8 cellular contexts compared by ENCODE assay signal in the genomic region with DNA sequence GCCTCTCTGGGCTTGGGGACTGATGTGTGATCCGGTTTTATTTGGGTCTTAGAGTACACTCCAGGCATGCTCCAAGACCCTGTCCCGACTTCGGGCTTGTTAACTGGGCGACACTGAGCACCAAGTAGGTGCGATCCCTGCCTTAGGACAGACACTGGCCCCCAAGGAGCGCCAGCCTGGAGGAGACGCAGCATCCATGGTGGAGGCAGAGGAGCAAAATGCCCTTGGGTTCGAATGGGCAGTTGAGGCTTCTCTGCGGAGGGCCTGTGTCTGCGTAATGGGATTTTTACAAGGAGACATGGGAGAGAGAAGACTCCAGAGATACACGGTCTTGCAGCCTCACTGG. TPM values are rescaled to one million over a fixed set of nuclear protein-coding genes. Genes with fewer than 3 reads are reported as not detected.
DNase-seq lines count a peak whose midpoint lies in the region; TF ChIP-seq lines count a peak whose summit lies in the region.
"Had no signal": no experiment of that assay in that cellular context is flagged by ENCODE, and none has a peak within 500 bp of the region (broad histone marks: within the 10 kb centered on the region; RNA-seq: fewer than 3 reads in every experiment).

No MANE protein-coding gene starts in this region.

- H3K9me3 ChIP-seq in HUES6 (ENCODE audit: control insufficient read depth, insufficient read depth, low read depth, low read length): no peaks in the 10 kb centered on the region
- H3K9me3 ChIP-seq in iPS-20b (ENCODE audit: insufficient read depth, low read depth, low read length): no peaks in the 10 kb centered on the region
- H3K9me3 ChIP-seq in stomach: no peaks in the 10 kb centered on the region

- peaks cover 7% of the 10 kb centered on the region for H3K27me3 Mint-ChIP-seq in activated T-helper 2 cell treated with anti-CD3 and anti-CD28 coated beads, Interferon-gamma antibody, Interleukin-2, Interleukin-4, amounts not matched to agents 10 μg/mL and 5 μg/mL and 100 μg/mL, durations not matched to agents 14 hours and 24 hours and 36 hours (ENCODE audit: low read depth)

- peak overlapping the region; percentile 73 for H3K27ac Mint-ChIP-seq in activated T-helper 2 cell treated with anti-CD3 and anti-CD28 coated beads, Interferon-gamma antibody, Interleukin-2, Interleukin-4, amounts not matched to agents 10 μg/mL and 5 μg/mL and 100 μg/mL, durations not matched to agents 14 hours and 24 hours and 36 hours

- no peak for TF ChIP-seq CTCF in stomach (IDR thresholded peaks at IDR 0.05)

- peak overlapping the region; percentile 93 for H3K27ac ChIP-seq in HUES6 (ENCODE audit: low read depth, low read length)
- H3K27ac ChIP-seq in iPS-20b (ENCODE audit: low read length): peak overlapping the region; percentile 84
- H3K27ac ChIP-seq in stomach: peak overlapping the region in 4 of 5 donors; percentile 97 to 98 (median 98)

- H3K36me3 Mint-ChIP-seq in activated T-helper 2 cell treated with anti-CD3 and anti-CD28 coated beads, Interferon-gamma antibody, Interleukin-2, Interleukin-4, amounts not matched to agents 10 μg/mL and 5 μg/mL and 100 μg/mL, durations not matched to agents 14 hours and 24 hours and 36 hours (ENCODE audit: low read depth): peaks cover 30% of the 10 kb centered on the region

- H3K4me1 ChIP-seq in HUES6 (ENCODE audit: control insufficient read depth, insufficient read depth, low read length): peaks cover 80% of the 10 kb centered on the region
- H3K4me1 ChIP-seq in iPS-20b (ENCODE audit: insufficient read depth, low read length): peaks cover 63% of the 10 kb centered on the region
- H3K4me1 ChIP-seq in stomach: peaks cover 30 to 42% (median 41%) of the 10 kb centered on the region in 4 donors

- no peak for DNase-seq in activated T-helper 2 cell treated with anti-CD3 and anti-CD28 coated beads, Interferon-gamma antibody, Interleukin-2, Interleukin-4, amounts not matched to agents 10 μg/mL and 5 μg/mL and 100 μg/mL, durations not matched to agents 14 hours and 24 hours and 36 hours (ENCODE audit: low spot score)
- DNase-seq in stomach (no peak), RPMI8226 (no peak), COLO829 (ENCODE audit: low spot score) (no peak), AG08396 (ENCODE audit: low spot score) (no peak)

- H3K9ac ChIP-seq in HUES6 (ENCODE audit: low read length) (peak overlapping the region; percentile 43), iPS-20b (ENCODE audit: low read depth, low read length) (peak overlapping the region; percentile 52; the same call in 1 of the 2 replicates)

- no peak for TF ChIP-seq EP300 in stomach (IDR thresholded peaks at IDR 0.05)

- peaks cover 34% of the 10 kb centered on the region for H3K4me1 Mint-ChIP-seq in activated T-helper 2 cell treated with anti-CD3 and anti-CD28 coated beads, Interferon-gamma antibody, Interleukin-2, Interleukin-4, amounts not matched to agents 10 μg/mL and 5 μg/mL and 100 μg/mL, durations not matched to agents 14 hours and 24 hours and 36 hours (ENCODE audit: low read depth)

- 90 to 94% (median 91%) methylated on average over 11 of the region's 11 CpGs for WGBS in stomach, 5 donors

- H3K36me3 ChIP-seq in HUES6 (ENCODE audit: control insufficient read depth, insufficient read depth, low read length): peaks cover 12% of the 10 kb centered on the region
- H3K36me3 ChIP-seq in iPS-20b (ENCODE audit: insufficient read depth, low read depth, low read length): peaks cover 17% of the 10 kb centered on the region
- H3K36me3 ChIP-seq in stomach: peaks cover 0 to 22% (median 19%) of the 10 kb centered on the region in 4 donors

- H3K4me3 Mint-ChIP-seq in activated T-helper 2 cell treated with anti-CD3 and anti-CD28 coated beads, Interferon-gamma antibody, Interleukin-2, Interleukin-4, amounts not matched to agents 10 μg/mL and 5 μg/mL and 100 μg/mL, durations not matched to agents 14 hours and 24 hours and 36 hours (ENCODE audit: low read depth): peak overlapping the region; percentile 74

- H3K4me3 ChIP-seq in HUES6 (ENCODE audit: low read depth, low read length) (peak overlapping the region; percentile 86), iPS-20b (ENCODE audit: low read length) (peak overlapping the region; percentile 75), stomach (peak overlapping the region; percentile 76 to 99 (median 82))

- H3K27me3 ChIP-seq in HUES6 (ENCODE audit: control insufficient read depth, insufficient read depth, low read length) (no peaks in the 10 kb centered on the region), iPS-20b (ENCODE audit: insufficient read depth, low read length) (no peaks in the 10 kb centered on the region), stomach (peaks cover 0 to 16% (median 6%) of the 10 kb centered on the region in 3 donors)

- H3K9me3 Mint-ChIP-seq in activated T-helper 2 cell treated with anti-CD3 and anti-CD28 coated beads, Interferon-gamma antibody, Interleukin-2, Interleukin-4, amounts not matched to agents 10 μg/mL and 5 μg/mL and 100 μg/mL, durations not matched to agents 14 hours and 24 hours and 36 hours: no peaks in the 10 kb centered on the region

- intact Hi-C loops in activated T-helper 2 cell treated with anti-CD3 and anti-CD28 coated beads, Interferon-gamma antibody, Interleukin-2, Interleukin-4, amounts not matched to agents 10 μg/mL and 5 μg/mL and 100 μg/mL, durations not matched to agents 14 hours and 24 hours and 36 hours (cut with micrococcal nuclease): loop anchor here (2.0 to 5.0 kb wide), 2 partner anchors 79 to 113 kb away; partner anchors contain the start of gene UQCC2
- intact Hi-C loops in stomach (cut with DNase I; ENCODE audit: low total_unique reads): no loop called here

- no peak for TF ChIP-seq POLR2A in stomach (IDR thresholded peaks at IDR 0.05)

RNA-seq across cellular contexts. Expression of gene LEMD2, which starts 0.6 kb away (rescaled TPM):
- 61.7 and 66.2 TPM in 2 replicates for total RNA-seq in activated T-helper 2 cell treated with anti-CD3 and anti-CD28 coated beads, Interferon-gamma antibody, Interleukin-2, Interleukin-4, amounts not matched to agents 10 μg/mL and 5 μg/mL and 100 μg/mL, durations not matched to agents 14 hours and 24 hours and 36 hours
- 100 to 1,000 TPM in 2 of 5 donors, 10 to 100 TPM in 3; 46.1 to 428 (median 67.1) TPM for total RNA-seq in stomach
- 10 to 100 TPM; 22.0 to 50.8 (median 24.3) TPM for polyA plus RNA-seq in stomach

RNA-seq across cellular contexts. Expression of gene MLN, which starts 14.3 kb away (rescaled TPM):
- not detected in 2 replicates for total RNA-seq in activated T-helper 2 cell treated with anti-CD3 and anti-CD28 coated beads, Interferon-gamma antibody, Interleukin-2, Interleukin-4, amounts not matched to agents 10 μg/mL and 5 μg/mL and 100 μg/mL, durations not matched to agents 14 hours and 24 hours and 36 hours
- total RNA-seq in stomach: not detected
- polyA plus RNA-seq in stomach: not detected
- polyA plus RNA-seq: esophagus had no signal

RNA-seq across cellular contexts. Expression of gene IP6K3, which starts 42.8 kb away (rescaled TPM):
- not detected in 2 replicates for total RNA-seq in activated T-helper 2 cell treated with anti-CD3 and anti-CD28 coated beads, Interferon-gamma antibody, Interleukin-2, Interleukin-4, amounts not matched to agents 10 μg/mL and 5 μg/mL and 100 μg/mL, durations not matched to agents 14 hours and 24 hours and 36 hours
- total RNA-seq in stomach: 10 to 100 TPM in 1 of 5 donors, 1 to 10 TPM in 1, under 1 TPM in 1, not detected in 2; 0.58 to 73.5 (median 1.1) TPM
- 1 to 10 TPM; 1.3 to 3.4 (median 2.5) TPM for polyA plus RNA-seq in stomach
